8 cellular contexts compared by ENCODE assay signal in genomic region chr1:87151500-87152421, GRCh38.
A peak's percentile ranks its signal among the peaks of the same experiment; 100 is the strongest.
DNase-seq lines count a peak whose midpoint lies in the region; ATAC-seq, FAIRE-seq and TF ChIP-seq lines count a peak whose summit lies in the region.

No MANE protein-coding gene starts in this region.

- H3K27me3 ChIP-seq in PC-9 (ENCODE audit: insufficient read depth, low read depth) (no peaks in the 10 kb centered on the region), bronchial epithelial cell (ENCODE audit: control insufficient read depth, insufficient read depth, low read length) (no peaks in the 10 kb centered on the region)

- peaks cover 23% of the 10 kb centered on the region for H3F3A ChIP-seq in PC-9 (ENCODE audit: insufficient read depth, low read depth)

- no peak overlapping the region for H2AFZ ChIP-seq in PC-9

- CTCF ChIA-PET in activated CD4-positive, alpha-beta T cell treated with anti-CD3 and anti-CD28 coated beads for 36 hours (lab: Charles Lee): interaction anchor here (0.8 to 1.0 kb wide), 2 partner anchors 22 to 175 kb away, joined by 3 to 4 read pairs; no protein-coding TSS in a partner anchor
- CTCF ChIA-PET in PC-9 (lab: Charles Lee): interaction anchor here (0.8 kb wide), 1 partner anchor 178 kb away, joined by 3 read pairs; no protein-coding TSS in a partner anchor

- H3K27ac ChIP-seq in PC-9: peak overlapping the region; percentile 78; the same call in 1 of the 2 replicates

- intact Hi-C loops in activated CD4-positive, alpha-beta T cell treated with anti-CD3 and anti-CD28 coated beads for 36 hours (cut with DNase I, micrococcal nuclease): loop anchor here (5.0 kb wide), 3 partner anchors 121 to 251 kb away; no protein-coding TSS in a partner anchor
- intact Hi-C loops in PC-9 (cut with micrococcal nuclease; ENCODE audit: unreplicated experiment): loop anchor here (2.0 to 10.0 kb wide), 4 partner anchors 75 to 803 kb away; partner anchors contain the start of gene LMO4
- intact Hi-C loops in left colon (cut with DNase I, micrococcal nuclease): no loop called here

- H3K4me1 Mint-ChIP-seq in activated CD4-positive, alpha-beta T cell treated with anti-CD3 and anti-CD28 coated beads for 36 hours: peaks cover 15% of the 10 kb centered on the region

- peak overlapping the region; percentile 61 for H3K4me3 Mint-ChIP-seq in activated CD4-positive, alpha-beta T cell treated with anti-CD3 and anti-CD28 coated beads for 36 hours

- no peak overlapping the region for H3K4me3 ChIP-seq in PC-9
- peak overlapping the region; percentile 6 for H3K4me3 ChIP-seq in bronchial epithelial cell (ENCODE audit: low read depth, low read length)

- peak; percentile 69 for DNase-seq in activated CD4-positive, alpha-beta T cell treated with anti-CD3 and anti-CD28 coated beads for 36 hours
- no peak for DNase-seq in activated CD4-positive, alpha-beta T cell treated with anti-CD3 and anti-CD28 coated beads, Interleukin-2, amount 50 U/mL, for 1 hour
- DNase-seq in PC-9: peak in 1 of 2 experiments; percentile 71
- peak; percentile 65 for DNase-seq in bronchial epithelial cell (ENCODE audit: low read depth)
- peak; percentile 48 to 63 for DNase-seq in left colon
- peak; percentile 17 for DNase-seq in stimulated activated CD4-positive, alpha-beta T cell treated with anti-CD3 and anti-CD28 coated beads, Interleukin-2, amount 100 ng/mL, for 4 hours (ENCODE audit: low read depth)
- DNase-seq in NCI-H2196 (lab: John Stamatoyannopoulos, UW; ENCODE audit: unreplicated experiment): no peak

- no TSS peak for BruUV-seq in PC-9 (replicated peaks; lab: Mats Ljungman, UMichigan)

- FAIRE-seq in bronchial epithelial cell (lab: Jason Lieb, UNC): no peak

- no peak; the same call in 1 of the 2 replicates for TF ChIP-seq CTCF in PC-9 (conservative IDR thresholded peaks at IDR 0.05)
- peak; percentile 65 for TF ChIP-seq CTCF in bronchial epithelial cell (IDR thresholded peaks at IDR 0.05; ENCODE audit: insufficient read depth, low read length, severe bottlenecking)

- H3K27ac Mint-ChIP-seq in activated CD4-positive, alpha-beta T cell treated with anti-CD3 and anti-CD28 coated beads for 36 hours: peak overlapping the region; percentile 48

- peak overlapping the region; percentile 26 for H3K4me2 ChIP-seq in PC-9

- H3K36me3 ChIP-seq in PC-9 (ENCODE audit: low read depth): no peaks in the 10 kb centered on the region
- no peaks in the 10 kb centered on the region for H3K36me3 ChIP-seq in bronchial epithelial cell (ENCODE audit: control insufficient read depth, insufficient read depth, low read length)

- POLR2A ChIA-PET in activated CD4-positive, alpha-beta T cell treated with anti-CD3 and anti-CD28 coated beads for 36 hours (lab: Charles Lee): no interaction called here
- POLR2A ChIA-PET in PC-9 (lab: Charles Lee; ENCODE audit: unreplicated experiment): no interaction called here

- peak; percentile 74 for ATAC-seq in activated CD4-positive, alpha-beta T cell treated with anti-CD3 and anti-CD28 coated beads for 36 hours
- ATAC-seq in HG03060 (IDR thresholded peaks at IDR 0.05; ENCODE audit: low read depth, unreplicated experiment) (peak; percentile 51), left colon (peak; percentile 57)

- no peaks in the 10 kb centered on the region for H3K36me3 Mint-ChIP-seq in activated CD4-positive, alpha-beta T cell treated with anti-CD3 and anti-CD28 coated beads for 36 hours (ENCODE audit: low read depth)

- H3K9me2 ChIP-seq in PC-9 (ENCODE audit: insufficient read depth): no peaks in the 10 kb centered on the region

- H3K4me1 ChIP-seq in PC-9 (replicated peaks; ENCODE audit: insufficient read depth): peaks cover 34% of the 10 kb centered on the region

- no peaks in the 10 kb centered on the region for H4K20me1 ChIP-seq in PC-9 (ENCODE audit: insufficient read depth)

- H3K27me3 Mint-ChIP-seq in activated CD4-positive, alpha-beta T cell treated with anti-CD3 and anti-CD28 coated beads for 36 hours: peaks cover 48% of the 10 kb centered on the region

- H3K9me3 Mint-ChIP-seq in activated CD4-positive, alpha-beta T cell treated with anti-CD3 and anti-CD28 coated beads for 36 hours (ENCODE audit: low read depth): no peaks in the 10 kb centered on the region

- no peaks in the 10 kb centered on the region for H3K79me2 ChIP-seq in PC-9 (ENCODE audit: low read depth)

- H3K9me3 ChIP-seq in PC-9 (ENCODE audit: insufficient read depth, low read depth): no peaks in the 10 kb centered on the region

Comparison
In these comparisons a context has a peak if more than half of its experiments do, and no peak if none do; other contexts are left out.
1. DNase-seq: peak in activated CD4-positive, alpha-beta T cell treated with anti-CD3 and anti-CD28 coated beads for 36 hours (single experiment), bronchial epithelial cell (single experiment), left colon (2 of 2) and stimulated activated CD4-positive, alpha-beta T cell treated with anti-CD3 and anti-CD28 coated beads, Interleukin-2, amount 100 ng/mL, for 4 hours (single experiment); none in activated CD4-positive, alpha-beta T cell treated with anti-CD3 and anti-CD28 coated beads, Interleukin-2, amount 50 U/mL, for 1 hour (single experiment) and NCI-H2196 (single experiment).
2. intact Hi-C loops: an anchor here in activated CD4-positive, alpha-beta T cell treated with anti-CD3 and anti-CD28 coated beads for 36 hours (5.0 kb wide) and PC-9 (2.0 to 10.0 kb wide); none called in left colon.
3. Peak in every context shown above with its lines, with median percentiles within 50 percentile points of each other: ATAC-seq.